Comparison of ENCODE assay signal across 1 cellular context in genomic region chr11:86291466-86292262, GRCh38.
TF ChIP-seq lines count a peak whose summit lies in the region.

No MANE protein-coding gene starts in this region.

TF ChIP-seq in endothelial cell of umbilical vein, 7 proteins besides CTCF, POLR2A, EP300 and RAD21:
- TF ChIP-seq EZH2 (IDR thresholded peaks at IDR 0.05; ENCODE audit: borderline replicate concordance, low read depth, low read length, severe bottlenecking) (no peak), GATA2 (IDR thresholded peaks at IDR 0.05; ENCODE audit: insufficient read depth, insufficient read length, low read depth, low read length) (no peak), FOS (IDR thresholded peaks at IDR 0.05; ENCODE audit: borderline replicate concordance, insufficient read depth, low read length) (no peak), POLR2AphosphoS5 (IDR thresholded peaks at IDR 0.05; ENCODE audit: insufficient read depth, low read depth, low read length) (no peak), MYC (IDR thresholded peaks at IDR 0.05; ENCODE audit: low read depth, low read length) (no peak), JUN (IDR thresholded peaks at IDR 0.05; ENCODE audit: borderline replicate concordance, insufficient read depth, insufficient read length, low read depth) (no peak)
- TF ChIP-seq, protein P1, sequence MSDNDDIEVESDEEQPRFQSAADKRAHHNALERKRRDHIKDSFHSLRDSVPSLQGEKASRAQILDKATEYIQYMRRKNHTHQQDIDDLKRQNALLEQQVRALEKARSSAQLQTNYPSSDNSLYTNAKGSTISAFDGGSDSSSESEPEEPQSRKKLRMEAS (IDR thresholded peaks at IDR 0.05; ENCODE audit: insufficient read depth, insufficient read length) = no peak
